In the genomic region with DNA sequence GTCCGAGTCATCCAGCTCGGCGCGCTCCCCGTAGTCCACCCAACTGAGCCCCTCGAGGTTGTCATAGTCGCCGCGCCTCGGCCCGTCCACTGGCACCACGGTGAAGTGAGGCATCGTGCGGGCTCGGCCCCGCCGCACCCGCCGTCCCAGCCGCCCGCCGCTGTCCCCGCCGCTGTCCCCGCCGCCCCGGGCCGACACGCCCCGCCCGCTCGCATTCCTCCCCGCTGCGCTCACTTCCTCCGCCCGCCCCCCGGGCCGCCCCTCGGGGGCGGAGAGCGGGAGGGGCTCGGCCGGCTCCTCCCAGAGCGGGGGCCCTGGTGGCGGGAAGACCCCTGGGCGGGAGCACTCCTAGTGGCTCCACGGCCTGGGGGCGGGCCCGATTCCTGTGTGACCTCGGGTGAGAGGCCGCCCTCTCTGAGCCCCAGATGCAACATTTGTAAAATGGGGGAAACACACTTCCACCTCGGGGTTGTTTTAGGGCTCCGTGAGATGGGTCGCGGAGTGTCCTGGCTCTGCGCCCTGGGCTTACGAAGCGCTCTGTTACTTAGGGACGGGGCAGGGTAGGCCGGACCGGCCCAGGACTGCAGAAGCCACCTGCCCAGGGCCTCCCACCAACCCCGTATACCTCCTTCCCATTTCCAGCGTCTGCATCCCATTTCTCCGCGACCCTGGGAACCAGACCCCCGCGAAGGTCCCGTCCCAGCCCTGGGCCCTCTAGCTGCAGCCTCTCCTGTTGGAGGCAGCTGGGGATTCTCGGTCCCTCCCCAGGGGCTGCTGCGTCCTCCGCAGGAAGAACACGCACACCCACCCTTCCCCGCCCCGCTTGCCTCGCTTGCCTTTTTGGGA, we compare ENCODE assay signal across 8 cellular contexts. TPM values are rescaled to one million over a fixed set of nuclear protein-coding genes. Genes with fewer than 3 reads are reported as not detected.
DNase-seq lines count a peak whose midpoint lies in the region; ATAC-seq and TF ChIP-seq lines count a peak whose summit lies in the region.

A gene (minus strand): TSS at position 198 of the 846 bp plus-strand sequence. CDS start 84 bp downstream, at position 114.

- H3K36me3 Mint-ChIP-seq in activated CD4-positive, alpha-beta T cell treated with anti-CD3 and anti-CD28 coated beads, Interleukin-2, amount 10 ng/mL, durations not matched to agents 7 days and 5 days (ENCODE audit: low read depth), result no peaks in the 10 kb centered on the region

- no peak for TF ChIP-seq CTCF in coronary artery (IDR thresholded peaks at IDR 0.05)

- CTCF ChIA-PET in activated CD4-positive, alpha-beta T cell treated with anti-CD3 and anti-CD28 coated beads, Interleukin-2, amount 10 ng/mL, durations not matched to agents 7 days and 5 days (lab: Charles Lee), result interaction anchor here (0.6 to 1.5 kb wide), 3 partner anchors 11 to 71 kb away, joined by 3 to 4 read pairs (median 3); no protein-coding TSS in a partner anchor

- POLR2A ChIA-PET in activated CD4-positive, alpha-beta T cell treated with anti-CD3 and anti-CD28 coated beads, Interleukin-2, amount 10 ng/mL, durations not matched to agents 7 days and 5 days (lab: Charles Lee), result no interaction called here

- peak; percentile 56 for DNase-seq in NCI-H2171 treated with DMSO at 0.1 percent for 48 hours (lab: John Stamatoyannopoulos, UW)
- DNase-seq in activated CD4-positive, alpha-beta T cell treated with anti-CD3 and anti-CD28 coated beads, Interleukin-2, amount 10 ng/mL, durations not matched to agents 7 days and 5 days, result peak; percentile 85
- DNase-seq in coronary artery (ENCODE audit: low spot score), result peak; percentile 93
- peak; percentile 85 for DNase-seq in left lobe of liver (ENCODE audit: low spot score)
- DNase-seq in stimulated activated CD4-positive, alpha-beta T cell treated with anti-CD3 and anti-CD28 coated beads, Interleukin-2, amount 100 ng/mL, for 4 hours (ENCODE audit: low read depth), result peak; percentile 69
- no peak for DNase-seq in NCI-H1092 (lab: John Stamatoyannopoulos, UW)

- no peaks in the 10 kb centered on the region for H3K9me3 Mint-ChIP-seq in activated CD4-positive, alpha-beta T cell treated with anti-CD3 and anti-CD28 coated beads, Interleukin-2, amount 10 ng/mL, durations not matched to agents 7 days and 5 days

- H3K27ac Mint-ChIP-seq in activated CD4-positive, alpha-beta T cell treated with anti-CD3 and anti-CD28 coated beads, Interleukin-2, amount 10 ng/mL, durations not matched to agents 7 days and 5 days, result peak within 1 kb of the TSS; percentile 90

- peak within 1 kb of the TSS; percentile 98 for H3K27ac ChIP-seq in coronary artery

- peaks cover 27% of the 10 kb centered on the region for H3K4me1 Mint-ChIP-seq in activated CD4-positive, alpha-beta T cell treated with anti-CD3 and anti-CD28 coated beads, Interleukin-2, amount 10 ng/mL, durations not matched to agents 7 days and 5 days

- peak within 1 kb of the TSS; percentile 91 for H3K4me3 Mint-ChIP-seq in activated CD4-positive, alpha-beta T cell treated with anti-CD3 and anti-CD28 coated beads, Interleukin-2, amount 10 ng/mL, durations not matched to agents 7 days and 5 days

- H3K27me3 Mint-ChIP-seq in activated CD4-positive, alpha-beta T cell treated with anti-CD3 and anti-CD28 coated beads, Interleukin-2, amount 10 ng/mL, durations not matched to agents 7 days and 5 days, result no peaks in the 10 kb centered on the region

- ATAC-seq in GM18502 (IDR thresholded peaks at IDR 0.05; ENCODE audit: poor library complexity, unreplicated experiment), result peak; percentile 79
- peak; percentile 83 for ATAC-seq in HG02763 (IDR thresholded peaks at IDR 0.05; ENCODE audit: unreplicated experiment)
- ATAC-seq in left lobe of liver, result peak; percentile 95

- H3K4me3 ChIP-seq in coronary artery, result peak within 1 kb of the TSS; percentile 93

RNA-seq across cellular contexts. Expression of the gene that starts here (rescaled TPM):
- 10 to 100 TPM; 27.1 to 29.5 TPM for total RNA-seq in activated CD4-positive, alpha-beta T cell treated with anti-CD3 and anti-CD28 coated beads, Interleukin-2, amount 10 ng/mL, durations not matched to agents 7 days and 5 days
- total RNA-seq in left lobe of liver, result 20.1 TPM
